ENCODE assay signal across 13 cellular contexts in the genomic region with DNA sequence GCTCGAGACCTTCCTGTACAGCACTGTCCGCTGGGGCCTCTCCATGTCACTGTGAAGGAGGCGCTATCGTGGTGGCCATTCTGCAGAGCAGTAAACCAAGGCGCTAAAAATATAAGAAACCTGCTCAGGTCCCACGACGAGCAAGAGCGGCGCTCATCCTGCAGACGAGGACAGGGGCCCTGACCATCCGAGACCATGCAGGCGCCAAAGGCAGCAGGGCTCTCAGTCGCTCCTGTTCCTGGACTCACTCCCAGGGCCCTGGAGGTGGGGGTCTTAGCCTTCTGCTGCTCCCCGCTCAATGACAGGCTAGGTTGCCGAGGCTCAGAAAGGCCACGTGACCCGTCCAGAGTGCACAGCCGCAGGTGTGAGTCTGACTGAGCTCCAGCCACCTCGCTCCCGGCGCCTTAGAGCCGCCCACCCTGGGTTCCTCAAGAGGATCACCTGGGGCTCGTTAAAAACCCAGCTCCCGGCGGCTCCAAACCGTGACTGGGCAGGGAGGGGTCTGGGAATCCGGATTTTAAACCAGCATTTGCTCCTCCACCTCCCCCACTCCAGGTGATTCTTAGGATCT. TPM values are rescaled to one million over a fixed set of nuclear protein-coding genes. Genes with fewer than 3 reads are reported as not detected.
DNase-seq lines count a peak whose midpoint lies in the region; ATAC-seq and TF ChIP-seq lines count a peak whose summit lies in the region.
"Had no signal": no experiment of that assay in that cellular context is flagged by ENCODE, and none has a peak within 500 bp of the region (broad histone marks: within the 10 kb centered on the region; RNA-seq: fewer than 3 reads in every experiment).

No MANE protein-coding gene starts in this region.

- TF ChIP-seq CTCF in cardiac muscle cell (IDR thresholded peaks at IDR 0.05; ENCODE audit: low read depth, low read length), result no peak
- no peak for TF ChIP-seq CTCF in colonic mucosa (IDR thresholded peaks at IDR 0.05)
- no peak for TF ChIP-seq CTCF in mesothelial cell of epicardium (IDR thresholded peaks at IDR 0.05; ENCODE audit: unreplicated experiment)

- H3K4me3 ChIP-seq in cardiac muscle cell, result peak overlapping the region; percentile 22
- H3K4me3 ChIP-seq in colonic mucosa, result peak overlapping the region; percentile 55
- peak overlapping the region; percentile 17 for H3K4me3 ChIP-seq in urinary bladder (ENCODE audit: low read depth, low read length)

- H3K9me3 ChIP-seq in cardiac muscle cell (ENCODE audit: low read depth), result no peaks in the 10 kb centered on the region
- H3K9me3 ChIP-seq in colonic mucosa, result no peaks in the 10 kb centered on the region
- H3K9me3 ChIP-seq: BE2C had no signal

- H3K9me3 Mint-ChIP-seq in mesothelial cell of epicardium, result no peaks in the 10 kb centered on the region
- no peaks in the 10 kb centered on the region for H3K9me3 Mint-ChIP-seq in activated CD4-positive, alpha-beta T cell treated with anti-CD3 and anti-CD28 coated beads, Interleukin-2, amount 10 ng/mL, durations not matched to agents 24 days and 14 days
- H3K9me3 Mint-ChIP-seq: activated T-cell treated with anti-CD3 and anti-CD28 coated beads, Interleukin-2, amount 50 U/mL, for 72 hours had no signal

- H3K9ac ChIP-seq in colonic mucosa (ENCODE audit: low read depth in 2 of 2, low read length in 2 of 2), result peak overlapping the region; percentile 64 to 94

- H3K27me3 ChIP-seq in cardiac muscle cell, result peaks cover 72% of the 10 kb centered on the region
- H3K27me3 ChIP-seq in colonic mucosa, result peaks cover 10% of the 10 kb centered on the region

- no peaks in the 10 kb centered on the region for H3K4me1 ChIP-seq in cardiac muscle cell (ENCODE audit: low read depth)
- H3K4me1 ChIP-seq in colonic mucosa, result peaks cover 12% of the 10 kb centered on the region
- no peaks in the 10 kb centered on the region for H3K4me1 ChIP-seq in urinary bladder (ENCODE audit: insufficient read depth)
- H3K4me1 ChIP-seq: BE2C had no signal

- no peaks in the 10 kb centered on the region for H3K36me3 Mint-ChIP-seq in mesothelial cell of epicardium
- H3K36me3 Mint-ChIP-seq in activated CD4-positive, alpha-beta T cell treated with anti-CD3 and anti-CD28 coated beads, Interleukin-2, amount 10 ng/mL, durations not matched to agents 24 days and 14 days (ENCODE audit: low read depth), result no peaks in the 10 kb centered on the region

- H3K27ac Mint-ChIP-seq in mesothelial cell of epicardium, result no peak overlapping the region
- no peak overlapping the region for H3K27ac Mint-ChIP-seq in activated CD4-positive, alpha-beta T cell treated with anti-CD3 and anti-CD28 coated beads, Interleukin-2, amount 10 ng/mL, durations not matched to agents 24 days and 14 days
- H3K27ac Mint-ChIP-seq: activated T-cell treated with anti-CD3 and anti-CD28 coated beads, Interleukin-2, amount 50 U/mL, for 72 hours had no signal

- DNase-seq in cardiac muscle cell (ENCODE audit: low read depth in 1 of 2, low spot score in 1 of 2) (no peak), left ventricle myocardium superior (no peak), colonic mucosa (peak; percentile 81), mesothelial cell of epicardium (ENCODE audit: low spot score in 2 of 2, unreplicated experiment in 2 of 2) (no peak), anterior cingulate cortex (lab: John Stamatoyannopoulos, UW) (no peak)
- DNase-seq in activated CD4-positive, alpha-beta T cell treated with anti-CD3 and anti-CD28 coated beads, Interleukin-2, amount 10 ng/mL, durations not matched to agents 24 days and 14 days, result no peak
- DNase-seq: activated T-cell treated with anti-CD3 and anti-CD28 coated beads, Interleukin-2, amount 50 U/mL, for 72 hours; BE2C; HCEC 1CT had no signal

- peaks cover 20% of the 10 kb centered on the region for H3K4me1 Mint-ChIP-seq in mesothelial cell of epicardium
- peaks cover 13% of the 10 kb centered on the region for H3K4me1 Mint-ChIP-seq in activated CD4-positive, alpha-beta T cell treated with anti-CD3 and anti-CD28 coated beads, Interleukin-2, amount 10 ng/mL, durations not matched to agents 24 days and 14 days

- no peak for ATAC-seq in left ventricle myocardium superior
- no peak for ATAC-seq in GM21367 (IDR thresholded peaks at IDR 0.05; ENCODE audit: unreplicated experiment)
- ATAC-seq: activated T-cell treated with anti-CD3 and anti-CD28 coated beads, Interleukin-2, amount 50 U/mL, for 72 hours had no signal

- H3K4me3 Mint-ChIP-seq in mesothelial cell of epicardium, result peak overlapping the region; percentile 79
- no peak overlapping the region for H3K4me3 Mint-ChIP-seq in activated CD4-positive, alpha-beta T cell treated with anti-CD3 and anti-CD28 coated beads, Interleukin-2, amount 10 ng/mL, durations not matched to agents 24 days and 14 days

- no peaks in the 10 kb centered on the region for H3K36me3 ChIP-seq in cardiac muscle cell
- H3K36me3 ChIP-seq in colonic mucosa, result no peaks in the 10 kb centered on the region
- H3K36me3 ChIP-seq in urinary bladder (ENCODE audit: insufficient read depth), result no peaks in the 10 kb centered on the region
- H3K36me3 ChIP-seq: BE2C had no signal

- H3K27ac ChIP-seq in cardiac muscle cell (no peak overlapping the region), colonic mucosa (peak overlapping the region; percentile 80), urinary bladder (ENCODE audit: low read depth) (no peak overlapping the region)

- intact Hi-C loops in left ventricle myocardium superior (cut with micrococcal nuclease) (no loop called here), colonic mucosa (cut with DNase I) (no loop called here)
- intact Hi-C loops in activated CD4-positive, alpha-beta T cell treated with anti-CD3 and anti-CD28 coated beads, Interleukin-2, amount 10 ng/mL, durations not matched to agents 24 days and 14 days (cut with micrococcal nuclease), result no loop called here

- peaks cover 50% of the 10 kb centered on the region for H3K27me3 Mint-ChIP-seq in mesothelial cell of epicardium (ENCODE audit: low read depth)
- peaks cover 49% of the 10 kb centered on the region for H3K27me3 Mint-ChIP-seq in activated CD4-positive, alpha-beta T cell treated with anti-CD3 and anti-CD28 coated beads, Interleukin-2, amount 10 ng/mL, durations not matched to agents 24 days and 14 days

- 24% methylated on average over 27 of the region's 27 CpGs for WGBS in urinary bladder

RNA-seq across cellular contexts. Expression of gene ATP2C2, which starts 0.5 kb away (rescaled TPM):
- total RNA-seq in cardiac muscle cell, result 0.18 TPM in 1 of 2 replicates, not detected in the other
- polyA plus RNA-seq in cardiac muscle cell, result 0.53 and 0.79 TPM in 2 replicates
- not detected for total RNA-seq in left ventricle myocardium superior
- 100 to 1,000 TPM; 126 to 220 TPM for total RNA-seq in colonic mucosa
- total RNA-seq in mesothelial cell of epicardium, result 43.5 to 52.5 TPM (median 47.7 TPM) in 3 replicates
- 5.0 TPM for total RNA-seq in urinary bladder
- 2.3 TPM for polyA plus RNA-seq in urinary bladder
- not detected in 2 replicates for total RNA-seq in activated CD4-positive, alpha-beta T cell treated with anti-CD3 and anti-CD28 coated beads, Interleukin-2, amount 10 ng/mL, durations not matched to agents 24 days and 14 days
- total RNA-seq: cardiac septum, RPMI7951 had no signal
